1 cellular context compared by ENCODE assay signal in genomic region chr22:29122041-29122440, GRCh38.
TF ChIP-seq lines count a peak whose summit lies in the region.

No MANE protein-coding gene starts in this region.

TF ChIP-seq in K562, 482 proteins besides CTCF, POLR2A, EP300 and RAD21:
- no peak for TF ChIP-seq E2F5 (CRISPR knock-in tag; IDR thresholded peaks at IDR 0.05)
- peak; percentile 82 for TF ChIP-seq RFX5 (IDR thresholded peaks at IDR 0.05; ENCODE audit: low read depth, low read length)
